In genomic region chr19:6260912-6261636, GRCh38 we compare ENCODE assay signal across 8 cellular contexts. TPM values are rescaled to one million over a fixed set of nuclear protein-coding genes. Genes with fewer than 3 reads are reported as not detected.
DNase-seq lines count a peak whose midpoint lies in the region; ATAC-seq and TF ChIP-seq lines count a peak whose summit lies in the region.

No MANE protein-coding gene starts in this region.

- peak; percentile 59 for TF ChIP-seq CTCF in AG04450 (IDR thresholded peaks at IDR 0.05; ENCODE audit: low read depth, low read length)
- peak; percentile 77 for TF ChIP-seq CTCF in H9 (conservative IDR thresholded peaks at IDR 0.05)
- peak; percentile 78 for TF ChIP-seq CTCF in activated CD8-positive, alpha-beta T cell treated with anti-CD3 and anti-CD28 coated beads for 36 hours (IDR thresholded peaks at IDR 0.05)
- TF ChIP-seq CTCF in heart right ventricle (IDR thresholded peaks at IDR 0.05), result peak; percentile 32 to 66 (median 55)
- peak in 4 of 7 experiments; percentile 14 to 47 (median 34) for TF ChIP-seq CTCF in stomach (IDR thresholded peaks at IDR 0.05)

- no peak overlapping the region for H2BK120ac ChIP-seq in H9 (ENCODE audit: low read depth, low read length, poor library complexity, severe bottlenecking)

- no peak overlapping the region for H3K4me2 ChIP-seq in H9 (ENCODE audit: insufficient read depth, insufficient read length, low read length)

- intact Hi-C loops in activated CD8-positive, alpha-beta T cell treated with anti-CD3 and anti-CD28 coated beads for 36 hours (cut with micrococcal nuclease), result no loop called here
- intact Hi-C loops in heart right ventricle (cut with DNase I), result loop anchor here in 1 of 10 donors (5.0 kb wide), 1 partner anchor 39 kb away; no protein-coding TSS in a partner anchor
- intact Hi-C loops in stomach (cut with DNase I; ENCODE audit: low total_unique reads), result no loop called here

- no peak overlapping the region for H3K9ac ChIP-seq in H9 (ENCODE audit: extremely low read depth, insufficient read length, low read length)

- H3K9me3 ChIP-seq in AG04450 (ENCODE audit: control insufficient read depth, insufficient read depth, low read length) (peaks cover 3% of the 10 kb centered on the region; the same call in 1 of the 2 replicates), H9 (ENCODE audit: control insufficient read depth, low read depth, low read length) (no peaks in the 10 kb centered on the region), heart right ventricle (no peaks in the 10 kb centered on the region), stomach (no peaks in the 10 kb centered on the region)

- no peak overlapping the region for H2AK5ac ChIP-seq in H9 (ENCODE audit: insufficient read length, low read length)

- DNase-seq in AG04450 (ENCODE audit: low read depth, low spot score) (no peak), H9 (peak; percentile 77), heart right ventricle (no peak), stomach (peak; percentile 41), mesenteric fat pad (ENCODE audit: low spot score) (no peak)
- DNase-seq in activated CD8-positive, alpha-beta T cell treated with anti-CD3 and anti-CD28 coated beads for 36 hours, result peak; percentile 61
- DNase-seq in effector CD4-positive, alpha-beta T cell, result no peak

- no peaks in the 10 kb centered on the region for H3K27me3 Mint-ChIP-seq in H9 (ENCODE audit: low read depth)
- no peaks in the 10 kb centered on the region for H3K27me3 Mint-ChIP-seq in activated CD8-positive, alpha-beta T cell treated with anti-CD3 and anti-CD28 coated beads for 36 hours

- no peaks in the 10 kb centered on the region for H3K9me3 Mint-ChIP-seq in H9
- H3K9me3 Mint-ChIP-seq in activated CD8-positive, alpha-beta T cell treated with anti-CD3 and anti-CD28 coated beads for 36 hours, result no peaks in the 10 kb centered on the region

- H4K5ac ChIP-seq in H9 (ENCODE audit: insufficient read length, low read depth, low read length), result no peak overlapping the region

- POLR2A ChIA-PET in AG04450 (lab: Yijun Ruan, JAX), result no interaction called here
- POLR2A ChIA-PET in activated CD8-positive, alpha-beta T cell treated with anti-CD3 and anti-CD28 coated beads for 36 hours (lab: Charles Lee), result no interaction called here

- no peaks in the 10 kb centered on the region for H3K23me2 ChIP-seq in H9 (ENCODE audit: insufficient read length, low read depth, low read length, poor library complexity, severe bottlenecking)

- no peak overlapping the region for H2BK15ac ChIP-seq in H9 (ENCODE audit: low read depth, low read length)

- no peak for TF ChIP-seq EP300 in stomach (IDR thresholded peaks at IDR 0.05)

- no peak overlapping the region for H3K23ac ChIP-seq in H9 (ENCODE audit: insufficient read length, low read depth, low read length)

- CTCF ChIA-PET in AG04450 (lab: Charles Lee), result interaction anchor here (1.0 to 4.1 kb wide), 3 partner anchors 10 to 42 kb away, joined by 3 to 14 read pairs (median 11); no protein-coding TSS in a partner anchor
- CTCF ChIA-PET in activated CD8-positive, alpha-beta T cell treated with anti-CD3 and anti-CD28 coated beads for 36 hours (lab: Charles Lee), result interaction anchor here (1.0 to 1.4 kb wide), 4 partner anchors 9 to 212 kb away, joined by 3 read pairs; no protein-coding TSS in a partner anchor

- no peak overlapping the region for H2BK5ac ChIP-seq in H9 (ENCODE audit: insufficient read length, low read length)

- peaks cover 6% of the 10 kb centered on the region for H4K20me1 ChIP-seq in H9 (ENCODE audit: control insufficient read depth, insufficient read depth, insufficient read length)

- H3K27me3 ChIP-seq in AG04450 (ENCODE audit: control insufficient read depth, insufficient read depth, low read length), result no peaks in the 10 kb centered on the region
- H3K27me3 ChIP-seq in H9 (ENCODE audit: insufficient read depth, low read length), result no peaks in the 10 kb centered on the region
- no peaks in the 10 kb centered on the region for H3K27me3 ChIP-seq in heart right ventricle
- no peaks in the 10 kb centered on the region for H3K27me3 ChIP-seq in stomach

- H3K4me1 ChIP-seq in H9 (ENCODE audit: insufficient read depth, low read length) (no peaks in the 10 kb centered on the region), heart right ventricle (peaks cover 0 to 27% (median 8%) of the 10 kb centered on the region in 9 donors), stomach (peaks cover 15 to 60% (median 39%) of the 10 kb centered on the region in 4 donors)

- H2BK20ac ChIP-seq in H9 (ENCODE audit: low read depth, low read length, poor library complexity, severe bottlenecking), result no peak overlapping the region

- H2BK12ac ChIP-seq in H9 (ENCODE audit: insufficient read length, low read depth, low read length), result no peak overlapping the region

- H3K27ac ChIP-seq in AG04450 (ENCODE audit: low read depth, low read length), result no peak overlapping the region
- H3K27ac ChIP-seq in H9 (ENCODE audit: insufficient read length, low read depth, low read length), result no peak overlapping the region
- H3K27ac ChIP-seq in heart right ventricle, result no peak overlapping the region
- no peak overlapping the region for H3K27ac ChIP-seq in stomach

- H3K36me3 ChIP-seq in heart right ventricle (peaks cover 0 to 84% (median 7%) of the 10 kb centered on the region in 9 donors), stomach (peaks cover 12 to 83% (median 67%) of the 10 kb centered on the region in 4 donors)

- H3K56ac ChIP-seq in H9 (ENCODE audit: insufficient read length, low read depth, low read length), result no peak overlapping the region

- H4K8ac ChIP-seq in H9 (replicated peaks; ENCODE audit: insufficient read length, low read depth, low read length), result no peak overlapping the region

- H3K79me2 ChIP-seq in H9 (ENCODE audit: insufficient read depth, low read length), result peaks cover 13% of the 10 kb centered on the region; the same call in 1 of the 2 replicates

- no peak overlapping the region for H3K4me3 ChIP-seq in AG04450 (ENCODE audit: low read depth, low read length)
- H3K4me3 ChIP-seq in heart right ventricle, result no peak overlapping the region
- no peak overlapping the region for H3K4me3 ChIP-seq in stomach

- TF ChIP-seq POLR2A in stomach (IDR thresholded peaks at IDR 0.05), result no peak

- H3K79me1 ChIP-seq in H9 (ENCODE audit: insufficient read depth, low read depth, low read length, poor library complexity, severe bottlenecking), result peaks cover 12% of the 10 kb centered on the region

- no peak overlapping the region for H3K18ac ChIP-seq in H9 (ENCODE audit: insufficient read length, low read depth, low read length)

- H3K4me3 Mint-ChIP-seq in H9, result no peak overlapping the region
- no peak overlapping the region for H3K4me3 Mint-ChIP-seq in activated CD8-positive, alpha-beta T cell treated with anti-CD3 and anti-CD28 coated beads for 36 hours

- no peak overlapping the region for H4K91ac ChIP-seq in H9 (ENCODE audit: insufficient read length, low read depth, low read length)

- no peak overlapping the region for H3K14ac ChIP-seq in H9 (ENCODE audit: insufficient read depth, low read length)

- no CpG with 5 or more reads among the region's 30 CpGs for WGBS in H9 (ENCODE audit: extremely low coverage, insufficient read length, low lambda C conversion rate)
- WGBS in heart right ventricle, 2 donors, result 87 to 88% methylated on average over 30 of the region's 30 CpGs
- 84 to 89% (median 86%) methylated on average over 17 to 30 of the region's 30 CpGs for WGBS in stomach, 5 donors

- H2AFZ ChIP-seq in H9 (ENCODE audit: low read length), result no peak overlapping the region

- peak; percentile 74 for ATAC-seq in activated CD8-positive, alpha-beta T cell treated with anti-CD3 and anti-CD28 coated beads for 36 hours
- ATAC-seq in heart right ventricle (peak in 7 of 8 donors; percentile 38 to 64 (median 61)), HG02588 (IDR thresholded peaks at IDR 0.05; ENCODE audit: unreplicated experiment) (no peak)

- H3K36me3 Mint-ChIP-seq in H9 (ENCODE audit: insufficient read depth in 1 of 3, low read depth in 3 of 3), result peaks cover 31 to 60% (median 55%) of the 10 kb centered on the region in 3 experiments
- peaks cover 43% of the 10 kb centered on the region for H3K36me3 Mint-ChIP-seq in activated CD8-positive, alpha-beta T cell treated with anti-CD3 and anti-CD28 coated beads for 36 hours (ENCODE audit: low read depth)

- H3K27ac Mint-ChIP-seq in H9, result no peak overlapping the region; a peak in 1 of 7 replicates
- H3K27ac Mint-ChIP-seq in activated CD8-positive, alpha-beta T cell treated with anti-CD3 and anti-CD28 coated beads for 36 hours, result no peak overlapping the region

- no peak overlapping the region for H3T11ph ChIP-seq in H9 (ENCODE audit: low read length)

- no peak overlapping the region for H3K4ac ChIP-seq in H9 (ENCODE audit: low read depth, low read length)

- H3K4me1 Mint-ChIP-seq in H9, result peaks cover 7 to 11% of the 10 kb centered on the region in 2 experiments
- peaks cover 22% of the 10 kb centered on the region for H3K4me1 Mint-ChIP-seq in activated CD8-positive, alpha-beta T cell treated with anti-CD3 and anti-CD28 coated beads for 36 hours (ENCODE audit: low read depth)

RNA-seq across cellular contexts. Expression of gene MLLT1, which starts 18.7 kb away (rescaled TPM):
- 12.3 and 15.3 TPM in 2 replicates for polyA plus RNA-seq in AG04450 (2011; rRNA removed)
- polyA minus RNA-seq in AG04450 (2011; rRNA and poly(A)+ RNA removed), result 17.5 and 18.0 TPM in 2 replicates
- 54.9 and 56.9 TPM in 2 replicates for total RNA-seq in H9 (2021)
- total RNA-seq in activated CD8-positive, alpha-beta T cell treated with anti-CD3 and anti-CD28 coated beads for 36 hours, result 10 to 100 TPM; 41.4 to 44.6 TPM
- 10 to 100 TPM; 27.6 to 48.3 (median 32.4) TPM for total RNA-seq in heart right ventricle
- 10 to 100 TPM; 21.4 to 28.7 TPM for polyA plus RNA-seq in heart right ventricle
- 10 to 100 TPM in 3 of 5 donors, 1 to 10 TPM in 2; 3.1 to 30.4 (median 16.7) TPM for total RNA-seq in stomach
- 10 to 100 TPM; 21.2 to 33.8 (median 27.4) TPM for polyA plus RNA-seq in stomach
- 62.3 TPM for total RNA-seq in mesenteric fat pad

Comparison
In these comparisons a context has a peak if more than half of its experiments do, and no peak if none do; other contexts are left out.
1. DNase-seq: peak in H9 (single experiment), activated CD8-positive, alpha-beta T cell treated with anti-CD3 and anti-CD28 coated beads for 36 hours (single experiment) and stomach (single experiment); none in AG04450 (single experiment), heart right ventricle (0 of 2), effector CD4-positive, alpha-beta T cell (single experiment) and mesenteric fat pad (single experiment).
2. Peak in every context shown above with its lines, with median percentiles within 50 percentile points of each other: CTCF ChIP-seq.